ENCODE assay signal across 9 cellular contexts in genomic region chr9:93116049-93116961, GRCh38. TPM values are rescaled to one million over a fixed set of nuclear protein-coding genes. Genes with fewer than 3 reads are reported as not detected.
DNase-seq lines count a peak whose midpoint lies in the region; ATAC-seq and TF ChIP-seq lines count a peak whose summit lies in the region.
"Had no signal": no experiment of that assay in that cellular context is flagged by ENCODE, and none has a peak within 500 bp of the region (broad histone marks: within the 10 kb centered on the region; RNA-seq: fewer than 3 reads in every experiment).

No MANE protein-coding gene starts in this region.

- H3K27ac ChIP-seq in lower lobe of right lung, result peak overlapping the region; percentile 81

- H3K36me3 ChIP-seq in lower lobe of right lung, result peaks cover 20% of the 10 kb centered on the region

- DNase-seq in SIG-M5 treated with dmso at 0.1 percent for 504 hours (lab: John Stamatoyannopoulos, UW; ENCODE audit: unreplicated experiment) (peak; percentile 40), SIG-M5 (lab: John Stamatoyannopoulos, UW) (no peak), choroid plexus epithelial cell (ENCODE audit: low read depth) (peak; percentile 91), lower lobe of right lung (peak; percentile 91), ureter (ENCODE audit: low spot score) (peak; percentile 87), GM20000 (ENCODE audit: low spot score) (no peak), epidermal melanocyte (ENCODE audit: insufficient read length, low spot score) (no peak)
- DNase-seq: NCI-H1436 had no signal

- H3K9me3 ChIP-seq in lower lobe of right lung, result no peaks in the 10 kb centered on the region

- no peaks in the 10 kb centered on the region for H3K27me3 ChIP-seq in lower lobe of right lung (ENCODE audit: low read depth)

- H3K4me3 ChIP-seq in choroid plexus epithelial cell (ENCODE audit: low read depth, low read length), result no peak overlapping the region
- H3K4me3 ChIP-seq in lower lobe of right lung, result peak overlapping the region; percentile 3

- TF ChIP-seq CTCF in choroid plexus epithelial cell (conservative IDR thresholded peaks at IDR 0.05; ENCODE audit: low read depth, low read length) (no peak), lower lobe of right lung (IDR thresholded peaks at IDR 0.05) (no peak), GM20000 (IDR thresholded peaks at IDR 0.05; ENCODE audit: extremely low read depth, missing control alignments) (no peak)

- intact Hi-C loops in lower lobe of right lung (cut with DNase I), result no loop called here

- peaks cover 46% of the 10 kb centered on the region for H3K4me1 ChIP-seq in lower lobe of right lung

- peak; percentile 69 for ATAC-seq in lower lobe of right lung
- no peak for ATAC-seq in HG02973 (IDR thresholded peaks at IDR 0.05; ENCODE audit: unreplicated experiment)

RNA-seq across cellular contexts. Expression of gene NINJ1, which starts 17.7 kb away (rescaled TPM):
- 46.6 TPM for total RNA-seq in lower lobe of right lung
- 32.1 TPM for total RNA-seq in ureter

RNA-seq across cellular contexts. Expression of gene CARD19, which starts 20.3 kb away (rescaled TPM):
- 25.6 TPM for total RNA-seq in lower lobe of right lung
- 31.3 TPM for total RNA-seq in ureter

RNA-seq across cellular contexts. Expression of gene SUSD3, which starts 57.8 kb away (rescaled TPM):
- total RNA-seq in lower lobe of right lung, result 5.3 TPM
- total RNA-seq in ureter, result 3.0 TPM

Comparison
In these comparisons a context has a peak if more than half of its experiments do, and no peak if none do; other contexts are left out.
1. DNase-seq: peak in SIG-M5 treated with dmso at 0.1 percent for 504 hours (single experiment), choroid plexus epithelial cell (single experiment), lower lobe of right lung (single experiment) and ureter (single experiment); none in SIG-M5 (single experiment), GM20000 (single experiment) and epidermal melanocyte (single experiment).